8 cellular contexts compared by ENCODE assay signal in the genomic region with DNA sequence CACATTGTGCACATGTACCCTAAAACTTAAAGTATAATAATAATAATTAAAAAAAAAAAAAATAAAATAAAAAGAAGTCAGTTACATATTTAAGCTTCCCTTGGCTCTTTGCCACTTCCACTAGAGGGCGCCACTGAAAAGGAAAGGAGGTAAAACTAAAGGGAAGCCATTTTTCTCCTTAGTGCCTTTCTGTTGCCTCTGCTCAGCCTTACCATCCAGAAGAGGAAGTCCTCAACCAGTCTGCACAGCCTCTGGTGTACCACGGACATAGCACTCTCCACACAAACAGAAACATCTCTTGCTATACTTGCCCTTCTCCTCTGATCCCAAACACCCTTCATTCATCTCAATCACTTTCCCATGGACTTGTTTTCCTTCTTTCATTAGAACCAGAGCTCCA.
A peak's percentile ranks its signal among the peaks of the same experiment; 100 is the strongest.
DNase-seq lines count a peak whose midpoint lies in the region; ATAC-seq, FAIRE-seq and TF ChIP-seq lines count a peak whose summit lies in the region.

No MANE protein-coding gene starts in this region.

- CTCF ChIA-PET in activated naive CD4-positive, alpha-beta T cell treated with anti-CD3 and anti-CD28 coated beads, Interleukin-2, amount 10 ng/mL, durations not matched to agents 7 days and 5 days (lab: Charles Lee), result interaction anchor here (0.6 to 4.8 kb wide), 24 partner anchors 8 to 1004 kb away, joined by 3 to 36 read pairs (median 4); no protein-coding TSS in a partner anchor
- CTCF ChIA-PET in RWPE1 (lab: Yijun Ruan, JAX), result interaction anchor here (0.6 kb wide), 2 partner anchors 182 to 262 kb away, joined by 3 read pairs; no protein-coding TSS in a partner anchor

- POLR2A ChIA-PET in RWPE1 (lab: Yijun Ruan, JAX; ENCODE audit: low non-redundant PET), result no interaction called here

- no peak overlapping the region for H3K27ac ChIP-seq in right atrium auricular region
- no peak overlapping the region for H3K27ac ChIP-seq in RWPE1

- DNase-seq in EL (peak; percentile 57), SKM-1 (lab: John Stamatoyannopoulos, UW; ENCODE audit: unreplicated experiment) (peak; percentile 60), right atrium auricular region (ENCODE audit: low spot score) (peak; percentile 63), RWPE1 (ENCODE audit: low spot score) (no peak), RCC 7860 (ENCODE audit: low spot score) (no peak)
- peak; percentile 79 for DNase-seq in activated naive CD4-positive, alpha-beta T cell treated with anti-CD3 and anti-CD28 coated beads, Interleukin-2, amount 10 ng/mL, durations not matched to agents 7 days and 5 days
- DNase-seq in stimulated activated CD4-positive, alpha-beta T cell treated with anti-CD3 and anti-CD28 coated beads, Interleukin-15, amount 100 ng/mL, for 24 hours, result peak; percentile 77

- H3K9me3 ChIP-seq in right atrium auricular region, result no peaks in the 10 kb centered on the region

- H3K4me3 Mint-ChIP-seq in activated naive CD4-positive, alpha-beta T cell treated with anti-CD3 and anti-CD28 coated beads, Interleukin-2, amount 10 ng/mL, durations not matched to agents 7 days and 5 days, result no peak overlapping the region

- peak; percentile 46 for ATAC-seq in HG02938 (IDR thresholded peaks at IDR 0.05; ENCODE audit: unreplicated experiment)

- no peak overlapping the region for H3K4me3 ChIP-seq in right atrium auricular region

- peaks cover 8% of the 10 kb centered on the region for H3K4me1 Mint-ChIP-seq in activated naive CD4-positive, alpha-beta T cell treated with anti-CD3 and anti-CD28 coated beads, Interleukin-2, amount 10 ng/mL, durations not matched to agents 7 days and 5 days

- FAIRE-seq in RCC 7860 (lab: Jason Lieb, UNC), result no peak

- H3K27me3 ChIP-seq in right atrium auricular region, result no peaks in the 10 kb centered on the region

- no peaks in the 10 kb centered on the region for H3K4me1 ChIP-seq in right atrium auricular region

- H3K27ac Mint-ChIP-seq in activated naive CD4-positive, alpha-beta T cell treated with anti-CD3 and anti-CD28 coated beads, Interleukin-2, amount 10 ng/mL, durations not matched to agents 7 days and 5 days, result no peak overlapping the region

- H3K36me3 Mint-ChIP-seq in activated naive CD4-positive, alpha-beta T cell treated with anti-CD3 and anti-CD28 coated beads, Interleukin-2, amount 10 ng/mL, durations not matched to agents 7 days and 5 days, result no peaks in the 10 kb centered on the region

- no peaks in the 10 kb centered on the region for H3K27me3 Mint-ChIP-seq in activated naive CD4-positive, alpha-beta T cell treated with anti-CD3 and anti-CD28 coated beads, Interleukin-2, amount 10 ng/mL, durations not matched to agents 7 days and 5 days

- H3K9me3 Mint-ChIP-seq in activated naive CD4-positive, alpha-beta T cell treated with anti-CD3 and anti-CD28 coated beads, Interleukin-2, amount 10 ng/mL, durations not matched to agents 7 days and 5 days, result no peaks in the 10 kb centered on the region

- H3K36me3 ChIP-seq in right atrium auricular region, result no peaks in the 10 kb centered on the region

- TF ChIP-seq CTCF in right atrium auricular region (IDR thresholded peaks at IDR 0.05) (peak; percentile 16 to 62), RWPE1 (conservative IDR thresholded peaks at IDR 0.05; ENCODE audit: low read depth) (no peak; the same call in 1 of the 2 replicates)

Comparison
In these comparisons a context has a peak if more than half of its experiments do, and no peak if none do; other contexts are left out.
1. DNase-seq: peak in EL (single experiment), SKM-1 (single experiment), activated naive CD4-positive, alpha-beta T cell treated with anti-CD3 and anti-CD28 coated beads, Interleukin-2, amount 10 ng/mL, durations not matched to agents 7 days and 5 days (single experiment), right atrium auricular region (single experiment) and stimulated activated CD4-positive, alpha-beta T cell treated with anti-CD3 and anti-CD28 coated beads, Interleukin-15, amount 100 ng/mL, for 24 hours (single experiment); none in RWPE1 (single experiment) and RCC 7860 (single experiment).